14 cellular contexts compared by ENCODE assay signal in genomic region chr3:183281126-183281797, GRCh38.
"Had no signal": no experiment of that assay in that cellular context is flagged by ENCODE, and none has a peak within 500 bp of the region (broad histone marks: within the 10 kb centered on the region; RNA-seq: fewer than 3 reads in every experiment).

No MANE protein-coding gene starts in this region.

- H3K36me3 ChIP-seq: thyroid gland had no signal

- H3K9me3 ChIP-seq: thyroid gland had no signal

- H3K27me3 ChIP-seq: hepatocyte, thyroid gland had no signal

- H3K4me3 ChIP-seq: hepatocyte, lung, thyroid gland had no signal

- H3K4me2 ChIP-seq: hepatocyte had no signal

- DNase-seq: activated CD4-positive, alpha-beta T cell treated with anti-CD3 and anti-CD28 coated beads, Interleukin-2, amount 10 ng/mL, durations not matched to agents 7 days and 5 days; activated CD8-positive, alpha-beta memory T cell treated with anti-CD3 and anti-CD28 coated beads, Interleukin-2, amount 50 U/mL, for 4 hours; activated naive CD4-positive, alpha-beta T cell treated with anti-CD3 and anti-CD28 coated beads for 36 hours; activated T-cell treated with anti-CD3 and anti-CD28 coated beads, Interleukin-2, amount 50 U/mL, for 4 hours; anterior cingulate cortex; effector memory CD8-positive, alpha-beta T cell; nucleus accumbens; stimulated activated CD8-positive, alpha-beta memory T cell treated with anti-CD3 and anti-CD28 coated beads, Interleukin-4, amount 100 ng/mL, for 48 hours; stimulated activated naive CD4-positive, alpha-beta T cell; T-cell; thyroid gland had no signal

- H3K79me2 ChIP-seq: hepatocyte had no signal

- FAIRE-seq: islet of Langerhans had no signal

- H3K27ac ChIP-seq: hepatocyte, thyroid gland had no signal

- H2AFZ ChIP-seq: hepatocyte had no signal

- ATAC-seq: activated T-cell treated with anti-CD3 and anti-CD28 coated beads, Interleukin-2, amount 50 U/mL, for 4 hours; effector memory CD8-positive, alpha-beta T cell; T-cell had no signal
